ENCODE assay signal across 1 cellular context in genomic region chr2:241833101-241833937, GRCh38.
TF ChIP-seq lines count a peak whose summit lies in the region.

No MANE protein-coding gene starts in this region.

TF ChIP-seq in HepG2, 621 proteins besides CTCF, POLR2A, EP300 and RAD21:
- TF ChIP-seq NFE2 (CRISPR knock-in tag; IDR thresholded peaks at IDR 0.05) = peak; percentile 71; the same call in 1 of the 2 replicates
- no peak for TF ChIP-seq ZNF180 (CRISPR knock-in tag; IDR thresholded peaks at IDR 0.05; ENCODE audit: borderline replicate concordance, low read depth)
- peak; percentile 93 to 96 for TF ChIP-seq MAFK (conservative IDR thresholded peaks at IDR 0.05 in 1 of 2, IDR thresholded peaks at IDR 0.05 in 1 of 2; ENCODE audit: low read length in 2 of 2)
- no peak for TF ChIP-seq SP4 (CRISPR knock-in tag; IDR thresholded peaks at IDR 0.05)
- TF ChIP-seq NFYC (CRISPR knock-in tag; IDR thresholded peaks at IDR 0.05) = no peak
- 0 out of 2 replicates have a peak, but pooled peaks have one; percentile 47 for TF ChIP-seq MAFG (CRISPR knock-in tag; IDR thresholded peaks at IDR 0.05)
- no peak for TF ChIP-seq ATF1 (CRISPR knock-in tag; IDR thresholded peaks at IDR 0.05)
- TF ChIP-seq MAFF (IDR thresholded peaks at IDR 0.05; ENCODE audit: low read depth, low read length) = peak; percentile 91
- peak; percentile 98 for TF ChIP-seq NFE2L2 (IDR thresholded peaks at IDR 0.05; ENCODE audit: low read length)
- no peak for TF ChIP-seq HNRNPLL (IDR thresholded peaks at IDR 0.05; ENCODE audit: low read depth, low read length, poor library complexity, severe bottlenecking)
